ENCODE assay signal across 35 cellular contexts in the genomic region with DNA sequence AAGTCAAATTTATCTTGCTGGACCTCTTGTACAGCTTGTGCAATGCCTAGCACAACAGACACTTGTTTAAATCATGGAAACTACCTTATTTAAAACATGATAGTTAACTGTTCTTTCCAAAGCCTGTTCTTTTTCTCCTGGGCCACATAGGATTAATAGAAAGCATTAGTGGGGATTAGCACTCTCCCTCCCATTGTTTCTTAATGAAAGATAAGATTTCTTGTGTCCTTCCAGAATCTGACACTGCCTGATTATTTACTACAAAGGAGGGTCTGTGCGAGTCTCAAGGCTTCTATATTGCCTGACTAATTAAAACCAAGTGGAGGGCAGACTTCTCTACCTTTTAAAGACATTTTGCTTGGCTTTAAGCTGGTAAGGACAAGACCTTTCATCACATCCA. TPM values are rescaled to one million over a fixed set of nuclear protein-coding genes. Genes with fewer than 3 reads are reported as not detected.
"Had no signal": no experiment of that assay in that cellular context is flagged by ENCODE, and none has a peak within 500 bp of the region (broad histone marks: within the 10 kb centered on the region; RNA-seq: fewer than 3 reads in every experiment).

No MANE protein-coding gene starts in this region.

- H3K9me3 Mint-ChIP-seq: activated CD4-positive, alpha-beta memory T cell treated with anti-CD3 and anti-CD28 coated beads for 36 hours; activated CD4-positive, alpha-beta T cell treated with anti-CD3 and anti-CD28 coated beads, Interleukin-2, amount 10 ng/mL, durations not matched to agents 24 days and 14 days; activated naive CD4-positive, alpha-beta T cell treated with anti-CD3 and anti-CD28 coated beads, Interleukin-2, amount 10 ng/mL, durations not matched to agents 7 days and 5 days; activated naive CD4-positive, alpha-beta T cell treated with anti-CD3 and anti-CD28 coated beads, Interleukin-2, amount 50 U/mL, for 72 hours; activated naive CD8-positive, alpha-beta T cell treated with anti-CD3 and anti-CD28 coated beads, Interleukin-2, amount 10 ng/mL, durations not matched to agents 7 days and 5 days; activated T-helper 1 cell treated with anti-CD3 and anti-CD28 coated beads, Interleukin-12 subunit alpha, Interleukin-12 subunit beta, Interleukin-2, Interleukin-4 antibody, amounts not matched to agents 30 ng/mL and 10 ng/mL and 1 ng/mL, durations not matched to agents 14 hours and 24 hours and 36 hours; activated T-helper 2 cell treated with anti-CD3 and anti-CD28 coated beads, Interferon-gamma antibody, Interleukin-2, Interleukin-4, amounts not matched to agents 10 μg/mL and 5 μg/mL and 100 μg/mL, durations not matched to agents 14 hours and 24 hours and 36 hours had no signal

- ATAC-seq: activated CD4-positive, alpha-beta T cell treated with anti-CD3 and anti-CD28 coated beads for 36 hours; activated CD8-positive, alpha-beta memory T cell treated with anti-CD3 and anti-CD28 coated beads, Interleukin-2, amount 10 ng/mL, durations not matched to agents 7 days and 5 days; activated CD8-positive, alpha-beta T cell treated with anti-CD3 and anti-CD28 coated beads, Interleukin-2, amount 10 ng/mL, durations not matched to agents 7 days and 5 days; activated naive CD4-positive, alpha-beta T cell treated with anti-CD3 and anti-CD28 coated beads, Interleukin-2, amount 50 U/mL, for 72 hours; foreskin keratinocyte; gastrocnemius medialis; heart left ventricle had no signal

- H3K4me1 Mint-ChIP-seq: activated CD4-positive, alpha-beta T cell treated with anti-CD3 and anti-CD28 coated beads for 36 hours; activated CD4-positive, alpha-beta T cell treated with anti-CD3 and anti-CD28 coated beads, Interleukin-2, amount 10 ng/mL, durations not matched to agents 24 days and 14 days; activated CD8-positive, alpha-beta memory T cell treated with anti-CD3 and anti-CD28 coated beads, Interleukin-2, amount 10 ng/mL, durations not matched to agents 7 days and 5 days; activated naive CD4-positive, alpha-beta T cell treated with anti-CD3 and anti-CD28 coated beads, Interleukin-2, amount 10 ng/mL, durations not matched to agents 7 days and 5 days; activated naive CD8-positive, alpha-beta T cell treated with anti-CD3 and anti-CD28 coated beads, Interleukin-2, amount 10 ng/mL, durations not matched to agents 7 days and 5 days had no signal

- H3K36me3 Mint-ChIP-seq: activated CD4-positive, alpha-beta memory T cell treated with anti-CD3 and anti-CD28 coated beads for 36 hours; activated CD8-positive, alpha-beta memory T cell treated with anti-CD3 and anti-CD28 coated beads, Interleukin-2, amount 10 ng/mL, durations not matched to agents 7 days and 5 days; activated naive CD4-positive, alpha-beta T cell treated with anti-CD3 and anti-CD28 coated beads, Interleukin-2, amount 10 ng/mL, durations not matched to agents 7 days and 5 days; activated naive CD4-positive, alpha-beta T cell treated with anti-CD3 and anti-CD28 coated beads, Interleukin-2, amount 50 U/mL, for 72 hours; activated naive CD8-positive, alpha-beta T cell treated with anti-CD3 and anti-CD28 coated beads, Interleukin-2, amount 10 ng/mL, durations not matched to agents 7 days and 5 days; brain had no signal

- DNase-seq: activated CD4-positive, alpha-beta memory T cell treated with anti-CD3 and anti-CD28 coated beads for 36 hours; activated CD4-positive, alpha-beta T cell treated with anti-CD3 and anti-CD28 coated beads for 36 hours; activated CD4-positive, alpha-beta T cell treated with anti-CD3 and anti-CD28 coated beads, Interleukin-2, amount 10 ng/mL, durations not matched to agents 24 days and 14 days; activated CD4-positive, CD25-positive, alpha-beta regulatory T cell; activated CD4-positive, CD25-positive, alpha-beta regulatory T cell treated with anti-CD3 and anti-CD28 coated beads, Interleukin-2, amount 50 U/mL, for 72 hours; activated CD8-positive, alpha-beta memory T cell treated with anti-CD3 and anti-CD28 coated beads, Interleukin-2, amount 10 ng/mL, durations not matched to agents 7 days and 5 days; activated CD8-positive, alpha-beta memory T cell treated with anti-CD3 and anti-CD28 coated beads, Interleukin-2, amount 50 U/mL, for 4 hours; activated CD8-positive, alpha-beta T cell treated with anti-CD3 and anti-CD28 coated beads, Interleukin-2, amount 10 ng/mL, durations not matched to agents 7 days and 5 days; activated gamma-delta T cell; activated naive CD4-positive, alpha-beta T cell; activated naive CD4-positive, alpha-beta T cell treated with anti-CD3 and anti-CD28 coated beads, Interleukin-2, amount 10 ng/mL, durations not matched to agents 7 days and 5 days; activated naive CD8-positive, alpha-beta T cell treated with anti-CD3 and anti-CD28 coated beads, Interleukin-2, amount 10 ng/mL, durations not matched to agents 7 days and 5 days; activated T-cell treated with anti-CD3 and anti-CD28 coated beads, Interleukin-2, amount 50 U/mL, for 1 hour; activated T-cell treated with anti-CD3 and anti-CD28 coated beads, Interleukin-2, amount 50 U/mL, for 48 hours; central memory CD4-positive, alpha-beta T cell; cerebellar nuclear complex; colonic mucosa; effector memory CD4-positive, alpha-beta T cell; erythroblast; foreskin keratinocyte; gastrocnemius medialis; glutamatergic neuron; heart left ventricle; T-helper 2 cell had no signal

- H3K4me3 Mint-ChIP-seq: activated CD4-positive, alpha-beta memory T cell treated with anti-CD3 and anti-CD28 coated beads for 36 hours; activated CD4-positive, alpha-beta T cell treated with anti-CD3 and anti-CD28 coated beads for 36 hours; activated CD4-positive, alpha-beta T cell treated with anti-CD3 and anti-CD28 coated beads, Interleukin-2, amount 10 ng/mL, durations not matched to agents 24 days and 14 days; activated CD8-positive, alpha-beta memory T cell treated with anti-CD3 and anti-CD28 coated beads, Interleukin-2, amount 10 ng/mL, durations not matched to agents 7 days and 5 days; activated CD8-positive, alpha-beta T cell treated with anti-CD3 and anti-CD28 coated beads, Interleukin-2, amount 10 ng/mL, durations not matched to agents 7 days and 5 days; activated naive CD4-positive, alpha-beta T cell treated with anti-CD3 and anti-CD28 coated beads, Interleukin-2, amount 10 ng/mL, durations not matched to agents 7 days and 5 days; activated naive CD8-positive, alpha-beta T cell treated with anti-CD3 and anti-CD28 coated beads, Interleukin-2, amount 10 ng/mL, durations not matched to agents 7 days and 5 days; activated T-helper 1 cell treated with anti-CD3 and anti-CD28 coated beads, Interleukin-12 subunit alpha, Interleukin-12 subunit beta, Interleukin-2, Interleukin-4 antibody, amounts not matched to agents 30 ng/mL and 10 ng/mL and 1 ng/mL, durations not matched to agents 14 hours and 24 hours and 36 hours; brain had no signal

- H3K4me3 ChIP-seq: ascending aorta, breast epithelium, cardiac muscle cell, colonic mucosa, esophagus muscularis mucosa, gastrocnemius medialis, heart left ventricle had no signal

- H3K27ac Mint-ChIP-seq: activated CD4-positive, alpha-beta memory T cell treated with anti-CD3 and anti-CD28 coated beads for 36 hours; activated CD4-positive, alpha-beta T cell treated with anti-CD3 and anti-CD28 coated beads for 36 hours; activated CD4-positive, alpha-beta T cell treated with anti-CD3 and anti-CD28 coated beads, Interleukin-2, amount 10 ng/mL, durations not matched to agents 24 days and 14 days; activated CD8-positive, alpha-beta memory T cell treated with anti-CD3 and anti-CD28 coated beads, Interleukin-2, amount 10 ng/mL, durations not matched to agents 7 days and 5 days; activated CD8-positive, alpha-beta T cell treated with anti-CD3 and anti-CD28 coated beads, Interleukin-2, amount 10 ng/mL, durations not matched to agents 7 days and 5 days; activated naive CD4-positive, alpha-beta T cell treated with anti-CD3 and anti-CD28 coated beads, Interleukin-2, amount 10 ng/mL, durations not matched to agents 7 days and 5 days; activated naive CD4-positive, alpha-beta T cell treated with anti-CD3 and anti-CD28 coated beads, Interleukin-2, amount 50 U/mL, for 72 hours; activated naive CD8-positive, alpha-beta T cell treated with anti-CD3 and anti-CD28 coated beads, Interleukin-2, amount 10 ng/mL, durations not matched to agents 7 days and 5 days; activated T-helper 1 cell treated with anti-CD3 and anti-CD28 coated beads, Interleukin-12 subunit alpha, Interleukin-12 subunit beta, Interleukin-2, Interleukin-4 antibody, amounts not matched to agents 30 ng/mL and 10 ng/mL and 1 ng/mL, durations not matched to agents 14 hours and 24 hours and 36 hours; activated T-helper 2 cell treated with anti-CD3 and anti-CD28 coated beads, Interferon-gamma antibody, Interleukin-2, Interleukin-4, amounts not matched to agents 10 μg/mL and 5 μg/mL and 100 μg/mL, durations not matched to agents 14 hours and 24 hours and 36 hours; brain had no signal

RNA-seq across cellular contexts. Expression of a gene that starts 17.3 kb away (rescaled TPM):
- total RNA-seq: activated CD4-positive, alpha-beta memory T cell treated with anti-CD3 and anti-CD28 coated beads for 36 hours; activated CD4-positive, alpha-beta T cell treated with anti-CD3 and anti-CD28 coated beads for 36 hours; activated CD4-positive, alpha-beta T cell treated with anti-CD3 and anti-CD28 coated beads, Interleukin-2, amount 10 ng/mL, durations not matched to agents 24 days and 14 days; activated CD8-positive, alpha-beta memory T cell treated with anti-CD3 and anti-CD28 coated beads for 36 hours; activated CD8-positive, alpha-beta memory T cell treated with anti-CD3 and anti-CD28 coated beads, Interleukin-2, amount 10 ng/mL, durations not matched to agents 7 days and 5 days; activated CD8-positive, alpha-beta T cell treated with anti-CD3 and anti-CD28 coated beads, Interleukin-2, amount 10 ng/mL, durations not matched to agents 7 days and 5 days; activated naive CD4-positive, alpha-beta T cell treated with anti-CD3 and anti-CD28 coated beads, Interleukin-2, amount 50 U/mL, for 72 hours; activated naive CD8-positive, alpha-beta T cell treated with anti-CD3 and anti-CD28 coated beads, Interleukin-2, amount 10 ng/mL, durations not matched to agents 7 days and 5 days; activated T-helper 1 cell treated with anti-CD3 and anti-CD28 coated beads, Interleukin-12 subunit alpha, Interleukin-12 subunit beta, Interleukin-2, Interleukin-4 antibody, amounts not matched to agents 30 ng/mL and 10 ng/mL and 1 ng/mL, durations not matched to agents 14 hours and 24 hours and 36 hours; activated T-helper 2 cell treated with anti-CD3 and anti-CD28 coated beads, Interferon-gamma antibody, Interleukin-2, Interleukin-4, amounts not matched to agents 10 μg/mL and 5 μg/mL and 100 μg/mL, durations not matched to agents 14 hours and 24 hours and 36 hours; ascending aorta; breast epithelium; cardiac muscle cell; colonic mucosa; dermis microvascular lymphatic vessel endothelial cell; esophagus muscularis mucosa; foreskin keratinocyte; gastrocnemius medialis; heart left ventricle; T-helper 1 cell treated with Interleukin-12 subunit alpha and Interleukin-12 subunit beta and Interleukin-4 antibody, amounts not matched to agents 30 ng/mL and 1 ng/mL, for 36 hours had no signal

RNA-seq across cellular contexts. Expression of a gene that starts 53.3 kb away (rescaled TPM):
- total RNA-seq: activated CD4-positive, alpha-beta memory T cell treated with anti-CD3 and anti-CD28 coated beads for 36 hours; activated CD4-positive, alpha-beta T cell treated with anti-CD3 and anti-CD28 coated beads for 36 hours; activated CD4-positive, alpha-beta T cell treated with anti-CD3 and anti-CD28 coated beads, Interleukin-2, amount 10 ng/mL, durations not matched to agents 24 days and 14 days; activated CD8-positive, alpha-beta memory T cell treated with anti-CD3 and anti-CD28 coated beads for 36 hours; activated CD8-positive, alpha-beta memory T cell treated with anti-CD3 and anti-CD28 coated beads, Interleukin-2, amount 10 ng/mL, durations not matched to agents 7 days and 5 days; activated CD8-positive, alpha-beta T cell treated with anti-CD3 and anti-CD28 coated beads, Interleukin-2, amount 10 ng/mL, durations not matched to agents 7 days and 5 days; activated naive CD4-positive, alpha-beta T cell treated with anti-CD3 and anti-CD28 coated beads, Interleukin-2, amount 50 U/mL, for 72 hours; activated naive CD8-positive, alpha-beta T cell treated with anti-CD3 and anti-CD28 coated beads, Interleukin-2, amount 10 ng/mL, durations not matched to agents 7 days and 5 days; activated T-helper 1 cell treated with anti-CD3 and anti-CD28 coated beads, Interleukin-12 subunit alpha, Interleukin-12 subunit beta, Interleukin-2, Interleukin-4 antibody, amounts not matched to agents 30 ng/mL and 10 ng/mL and 1 ng/mL, durations not matched to agents 14 hours and 24 hours and 36 hours; activated T-helper 2 cell treated with anti-CD3 and anti-CD28 coated beads, Interferon-gamma antibody, Interleukin-2, Interleukin-4, amounts not matched to agents 10 μg/mL and 5 μg/mL and 100 μg/mL, durations not matched to agents 14 hours and 24 hours and 36 hours; ascending aorta; cardiac muscle cell; colonic mucosa; dermis microvascular lymphatic vessel endothelial cell; esophagus muscularis mucosa; foreskin keratinocyte; gastrocnemius medialis; heart left ventricle; T-helper 1 cell treated with Interleukin-12 subunit alpha and Interleukin-12 subunit beta and Interleukin-4 antibody, amounts not matched to agents 30 ng/mL and 1 ng/mL, for 36 hours had no signal
